In genomic region chr17:8392274-8392673, GRCh38 we compare ENCODE assay signal across 23 cellular contexts. TPM values are rescaled to one million over a fixed set of nuclear protein-coding genes. Genes with fewer than 3 reads are reported as not detected.
"Had no signal": no experiment of that assay in that cellular context is flagged by ENCODE, and none has a peak within 500 bp of the region (broad histone marks: within the 10 kb centered on the region; RNA-seq: fewer than 3 reads in every experiment).

No MANE protein-coding gene starts in this region.

- H3K27ac Mint-ChIP-seq: activated naive CD8-positive, alpha-beta T cell treated with anti-CD3 and anti-CD28 coated beads for 36 hours; dendritic cell treated with granulocyte-macrophage colony-stimulating factor and Interleukin-4, amounts not matched to agents 40 ng/mL and 50 ng/mL, for 4 days; effector memory CD8-positive, alpha-beta T cell; nephron progenitor cell; stimulated activated naive CD8-positive, alpha-beta T cell treated with anti-CD3 and anti-CD28 coated beads, Interleukin-15, amount 100 ng/mL, for 72 hours had no signal

- H3K4me3 ChIP-seq: heart left ventricle, left lung, ovary, thoracic aorta, vagina had no signal

- H3K4me3 Mint-ChIP-seq: activated naive CD8-positive, alpha-beta T cell treated with anti-CD3 and anti-CD28 coated beads for 36 hours; dendritic cell treated with granulocyte-macrophage colony-stimulating factor and Interleukin-4, amounts not matched to agents 40 ng/mL and 50 ng/mL, for 4 days; effector memory CD8-positive, alpha-beta T cell; nephron progenitor cell; stimulated activated naive CD8-positive, alpha-beta T cell treated with anti-CD3 and anti-CD28 coated beads, Interleukin-15, amount 100 ng/mL, for 72 hours had no signal

- H3K4me1 ChIP-seq: vagina had no signal

- FAIRE-seq: islet of Langerhans had no signal

- H3K36me3 Mint-ChIP-seq: activated naive CD8-positive, alpha-beta T cell treated with anti-CD3 and anti-CD28 coated beads for 36 hours had no signal

- H3K9me3 Mint-ChIP-seq: activated naive CD8-positive, alpha-beta T cell treated with anti-CD3 and anti-CD28 coated beads for 36 hours; dendritic cell treated with granulocyte-macrophage colony-stimulating factor and Interleukin-4, amounts not matched to agents 40 ng/mL and 50 ng/mL, for 4 days; effector memory CD8-positive, alpha-beta T cell; nephron progenitor cell had no signal

- H3K27ac ChIP-seq: brain microvascular endothelial cell, heart left ventricle, left lung, ovary, thoracic aorta, vagina had no signal

- H3K27me3 ChIP-seq: brain microvascular endothelial cell, ovary had no signal

- ATAC-seq: effector memory CD8-positive, alpha-beta T cell; left lung had no signal

- H3K36me3 ChIP-seq: brain microvascular endothelial cell, heart left ventricle, left lung, ovary, thoracic aorta, vagina had no signal

- DNase-seq: activated CD4-positive, alpha-beta T cell treated with anti-CD3 and anti-CD28 coated beads, Interleukin-2, amount 50 U/mL, for 4 hours; activated gamma-delta T cell; activated naive CD8-positive, alpha-beta T cell treated with anti-CD3 and anti-CD28 coated beads for 36 hours; activated T-cell treated with anti-CD3 and anti-CD28 coated beads, Interleukin-2, amount 50 U/mL, for 1 hour; brain microvascular endothelial cell; cerebellar nuclear complex; effector memory CD8-positive, alpha-beta T cell; erythroblast; heart left ventricle; left lung; mesenchymal stem cell; nephron progenitor cell; ovary; stimulated activated CD4-positive, alpha-beta T cell treated with anti-CD3 and anti-CD28 coated beads, Interleukin-15, amount 100 ng/mL, for 24 hours; stimulated activated CD4-positive, alpha-beta T cell treated with anti-CD3 and anti-CD28 coated beads, Interleukin-4, amount 100 ng/mL, for 4 hours; stimulated activated naive CD8-positive, alpha-beta T cell treated with anti-CD3 and anti-CD28 coated beads, Interleukin-15, amount 100 ng/mL, for 72 hours; T-helper 2 cell had no signal

- H3K9me3 ChIP-seq: heart left ventricle, left lung, ovary, thoracic aorta, vagina had no signal

- H3K27me3 Mint-ChIP-seq: activated naive CD8-positive, alpha-beta T cell treated with anti-CD3 and anti-CD28 coated beads for 36 hours had no signal

- H3K4me1 Mint-ChIP-seq: nephron progenitor cell had no signal

RNA-seq across cellular contexts. Expression of gene RNF222, which starts 5.4 kb away (rescaled TPM):
- total RNA-seq: fibroblast of villous mesenchyme, heart left ventricle, left lung, ovary, skeletal muscle tissue had no signal
- polyA plus RNA-seq: heart left ventricle, ovary had no signal

RNA-seq across cellular contexts. Expression of gene ODF4, which starts 52.6 kb away (rescaled TPM):
- total RNA-seq: activated naive CD8-positive, alpha-beta T cell treated with anti-CD3 and anti-CD28 coated beads for 36 hours; fibroblast of villous mesenchyme; heart left ventricle; left lung; ovary; skeletal muscle tissue; thoracic aorta; vagina had no signal
- polyA plus RNA-seq: heart left ventricle, ovary had no signal
